12 cellular contexts compared by ENCODE assay signal in genomic region chr12:14410841-14411569, GRCh38. TPM values are rescaled to one million over a fixed set of nuclear protein-coding genes. Genes with fewer than 3 reads are reported as not detected.
A peak's percentile ranks its signal among the peaks of the same experiment; 100 is the strongest.
DNase-seq lines count a peak whose midpoint lies in the region; ATAC-seq and TF ChIP-seq lines count a peak whose summit lies in the region.
"Had no signal": no experiment of that assay in that cellular context is flagged by ENCODE, and none has a peak within 500 bp of the region (broad histone marks: within the 10 kb centered on the region; RNA-seq: fewer than 3 reads in every experiment).

No MANE protein-coding gene starts in this region.

- H3K36me3 ChIP-seq in ovary (no peaks in the 10 kb centered on the region), psoas muscle (ENCODE audit: insufficient read depth in 1 of 2, low read depth in 1 of 2) (no peaks in the 10 kb centered on the region)
- H3K36me3 ChIP-seq: right atrium auricular region, tibial nerve had no signal

- intact Hi-C loops in activated naive CD4-positive, alpha-beta T cell treated with anti-CD3 and anti-CD28 coated beads for 36 hours (cut with micrococcal nuclease) = loop anchor here (1.0 kb wide), 1 partner anchor 11 kb away; no protein-coding TSS in a partner anchor
- intact Hi-C loops in ovary (cut with DNase I) = no loop called here
- intact Hi-C loops in psoas muscle (cut with DNase I) = loop anchor here in 1 of 2 donors (5.0 kb wide), 1 partner anchor 44 kb away; the partner anchor contains the start of gene ATF7IP
- intact Hi-C loops in posterior vena cava (cut with DNase I) = no loop called here

- H3K4me3 Mint-ChIP-seq in activated naive CD4-positive, alpha-beta T cell treated with anti-CD3 and anti-CD28 coated beads for 36 hours = no peak overlapping the region
- H3K4me3 Mint-ChIP-seq in T-helper 17 cell = peak overlapping the region; percentile 55
- peak overlapping the region; percentile 56 to 66 for H3K4me3 Mint-ChIP-seq in effector memory CD8-positive, alpha-beta T cell

- no peak overlapping the region for H3K4me3 ChIP-seq in ovary
- no peak overlapping the region for H3K4me3 ChIP-seq in psoas muscle
- H3K4me3 ChIP-seq: BLaER1, HAP-1, right atrium auricular region, tibial nerve had no signal

- no peak overlapping the region for H3K27ac ChIP-seq in ovary
- no peak overlapping the region for H3K27ac ChIP-seq in psoas muscle
- H3K27ac ChIP-seq: BLaER1, right atrium auricular region, tibial nerve had no signal

- no peaks in the 10 kb centered on the region for H3K9me3 ChIP-seq in T-helper 17 cell (ENCODE audit: control insufficient read depth, low read length, poor library complexity, severe bottlenecking)
- no peaks in the 10 kb centered on the region for H3K9me3 ChIP-seq in ovary
- H3K9me3 ChIP-seq in psoas muscle = peaks cover 11% of the 10 kb centered on the region
- H3K9me3 ChIP-seq: HAP-1 had no signal

- no peak for TF ChIP-seq EP300 in ovary (IDR thresholded peaks at IDR 0.05)

- CTCF ChIA-PET in activated naive CD4-positive, alpha-beta T cell treated with anti-CD3 and anti-CD28 coated beads for 36 hours (lab: Charles Lee) = interaction anchor here (0.6 kb wide), 1 partner anchor 8 kb away, joined by 3 read pairs; no protein-coding TSS in a partner anchor

- ATAC-seq in T-helper 17 cell (peak; percentile 91), psoas muscle (no peak), GM19463 (IDR thresholded peaks at IDR 0.05; ENCODE audit: unreplicated experiment) (no peak)
- peak; percentile 88 for ATAC-seq in effector memory CD8-positive, alpha-beta T cell (replicated peaks)

- H3K27me3 Mint-ChIP-seq in activated naive CD4-positive, alpha-beta T cell treated with anti-CD3 and anti-CD28 coated beads for 36 hours (ENCODE audit: low read depth) = no peaks in the 10 kb centered on the region
- no peaks in the 10 kb centered on the region for H3K27me3 Mint-ChIP-seq in T-helper 17 cell
- H3K27me3 Mint-ChIP-seq in effector memory CD8-positive, alpha-beta T cell = no peaks in the 10 kb centered on the region

- TF ChIP-seq CTCF in ovary (IDR thresholded peaks at IDR 0.05) (no peak), psoas muscle (IDR thresholded peaks at IDR 0.05) (no peak)

- H3K27ac Mint-ChIP-seq in activated naive CD4-positive, alpha-beta T cell treated with anti-CD3 and anti-CD28 coated beads for 36 hours = peak overlapping the region; percentile 6
- peak overlapping the region; percentile 91 for H3K27ac Mint-ChIP-seq in T-helper 17 cell
- H3K27ac Mint-ChIP-seq in effector memory CD8-positive, alpha-beta T cell = peak overlapping the region; percentile 77 to 92

- H3K4me1 ChIP-seq in ovary (ENCODE audit: insufficient read depth) = peaks cover 3% of the 10 kb centered on the region
- peaks cover 7% of the 10 kb centered on the region for H3K4me1 ChIP-seq in psoas muscle
- H3K4me1 ChIP-seq: HAP-1 had no signal

- peaks cover 67% of the 10 kb centered on the region for H3K4me1 Mint-ChIP-seq in activated naive CD4-positive, alpha-beta T cell treated with anti-CD3 and anti-CD28 coated beads for 36 hours (ENCODE audit: low read depth)
- H3K4me1 Mint-ChIP-seq in T-helper 17 cell = peaks cover 28% of the 10 kb centered on the region
- peaks cover 29 to 54% of the 10 kb centered on the region in 2 donors for H3K4me1 Mint-ChIP-seq in effector memory CD8-positive, alpha-beta T cell (ENCODE audit: low read depth in 2 of 2)

- peaks cover 15% of the 10 kb centered on the region for H3K36me3 Mint-ChIP-seq in activated naive CD4-positive, alpha-beta T cell treated with anti-CD3 and anti-CD28 coated beads for 36 hours (ENCODE audit: low read depth)
- H3K36me3 Mint-ChIP-seq in T-helper 17 cell (ENCODE audit: low read depth) = peaks cover 2% of the 10 kb centered on the region
- H3K36me3 Mint-ChIP-seq in effector memory CD8-positive, alpha-beta T cell (ENCODE audit: insufficient read depth) = peaks cover 8% of the 10 kb centered on the region

- no peaks in the 10 kb centered on the region for H3K27me3 ChIP-seq in ovary
- no peaks in the 10 kb centered on the region for H3K27me3 ChIP-seq in psoas muscle (ENCODE audit: insufficient read depth in 3 of 3, low read length in 2 of 3)
- H3K27me3 ChIP-seq: BLaER1, right atrium auricular region, tibial nerve had no signal

- WGBS in ovary, 3 donors = 95 to 97% (median 97%) methylated on average over 6 of the region's 6 CpGs
- 96 to 97% (median 97%) methylated on average over 6 of the region's 6 CpGs for WGBS in psoas muscle, 3 donors

- H3K9me3 Mint-ChIP-seq in activated naive CD4-positive, alpha-beta T cell treated with anti-CD3 and anti-CD28 coated beads for 36 hours = no peaks in the 10 kb centered on the region
- no peaks in the 10 kb centered on the region for H3K9me3 Mint-ChIP-seq in effector memory CD8-positive, alpha-beta T cell

- TF ChIP-seq POLR2A in ovary (IDR thresholded peaks at IDR 0.05) = no peak

- no peak for DNase-seq in activated naive CD4-positive, alpha-beta T cell treated with anti-CD3 and anti-CD28 coated beads for 36 hours
- no peak for DNase-seq in activated naive CD4-positive, alpha-beta T cell (lab: John Stamatoyannopoulos, UW)
- DNase-seq in T-helper 17 cell (no peak), ovary (no peak), psoas muscle (no peak), posterior vena cava (ENCODE audit: low spot score) (no peak)
- peak; percentile 19 to 47 (median 22) for DNase-seq in effector memory CD8-positive, alpha-beta T cell

RNA-seq across cellular contexts. Expression of gene ATF7IP, which starts 45.5 kb away (rescaled TPM):
- total RNA-seq in activated naive CD4-positive, alpha-beta T cell treated with anti-CD3 and anti-CD28 coated beads for 36 hours = 100 to 1,000 TPM; 131 to 141 TPM
- total RNA-seq in T-helper 17 cell (100 to 1,000 TPM; 153 to 164 TPM), ovary (10 to 100 TPM; 34.8 to 91.5 (median 78.4) TPM), psoas muscle (10 to 100 TPM; 28.5 to 56.3 (median 37.9) TPM), posterior vena cava (10 to 100 TPM; 56.4 to 73.1 TPM)
- polyA plus RNA-seq in ovary (10 to 100 TPM; 12.4 to 30.7 TPM), psoas muscle (10 to 100 TPM in 1 of 3 donors, 1 to 10 TPM in 2; 3.9 to 13.4 (median 5.8) TPM)

Comparison
In these comparisons a context has a peak if more than half of its experiments do, and no peak if none do; other contexts are left out.
1. DNase-seq: peak in effector memory CD8-positive, alpha-beta T cell (3 of 3); none in activated naive CD4-positive, alpha-beta T cell treated with anti-CD3 and anti-CD28 coated beads for 36 hours (single experiment), activated naive CD4-positive, alpha-beta T cell (0 of 4), T-helper 17 cell (0 of 3), ovary (0 of 5), psoas muscle (0 of 2) and posterior vena cava (single experiment).
2. H3K27ac Mint-ChIP-seq: peak in every context shown above with its lines; median percentile 91 in T-helper 17 cell; 84 in effector memory CD8-positive, alpha-beta T cell; 6 in activated naive CD4-positive, alpha-beta T cell treated with anti-CD3 and anti-CD28 coated beads for 36 hours.
3. ATAC-seq: peak in T-helper 17 cell (single experiment) and effector memory CD8-positive, alpha-beta T cell (single experiment); none in psoas muscle (0 of 4) and GM19463 (single experiment).